ENCODE assay signal across 16 cellular contexts in the genomic region with DNA sequence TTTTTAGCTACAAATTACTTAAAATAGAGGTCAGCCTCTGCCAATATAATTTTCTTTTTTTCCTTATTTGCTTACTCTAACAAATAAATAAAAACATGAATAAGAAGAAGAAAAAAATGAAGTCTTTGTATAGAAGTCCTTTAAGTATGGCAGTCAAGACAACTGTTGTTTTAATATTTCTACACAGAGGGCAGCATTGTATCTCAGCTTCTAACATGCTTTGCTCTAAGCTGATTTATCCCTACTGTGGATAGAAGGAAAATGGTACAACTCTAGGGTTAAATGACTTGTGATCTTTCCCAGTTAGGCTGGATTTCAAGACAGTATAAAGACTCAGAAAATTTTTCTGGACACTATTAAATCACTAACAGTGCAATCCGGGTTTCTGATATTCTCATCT.
DNase-seq lines count a peak whose midpoint lies in the region; ATAC-seq, FAIRE-seq and TF ChIP-seq lines count a peak whose summit lies in the region.
"Had no signal": no experiment of that assay in that cellular context is flagged by ENCODE, and none has a peak within 500 bp of the region (broad histone marks: within the 10 kb centered on the region; RNA-seq: fewer than 3 reads in every experiment).

No MANE protein-coding gene starts in this region.

- H3K9me3 ChIP-seq in small intestine (ENCODE audit: control insufficient read depth, low read depth) (no peaks in the 10 kb centered on the region), T-helper 17 cell (ENCODE audit: control insufficient read depth, low read length, poor library complexity, severe bottlenecking) (no peaks in the 10 kb centered on the region)
- H3K9me3 ChIP-seq: A549, colonic mucosa, esophagus squamous epithelium, MG63, spleen had no signal

- H3K27me3 Mint-ChIP-seq in T-helper 17 cell, result no peaks in the 10 kb centered on the region
- H3K27me3 Mint-ChIP-seq: memory B cell had no signal

- no peak for FAIRE-seq in small intestine (lab: Jason Lieb, UNC)
- FAIRE-seq: A549 had no signal

- no peak overlapping the region for H3K27ac Mint-ChIP-seq in T-helper 17 cell
- H3K27ac Mint-ChIP-seq: memory B cell had no signal

- H3K36me3 Mint-ChIP-seq in T-helper 17 cell (ENCODE audit: low read depth), result no peaks in the 10 kb centered on the region
- H3K36me3 Mint-ChIP-seq: memory B cell had no signal

- H3K4me3 Mint-ChIP-seq in T-helper 17 cell, result no peak overlapping the region
- H3K4me3 Mint-ChIP-seq: memory B cell had no signal

- H3K27me3 ChIP-seq in small intestine (ENCODE audit: control insufficient read depth in 2 of 2, insufficient read depth in 2 of 2, low read length in 2 of 2), result no peaks in the 10 kb centered on the region
- H3K27me3 ChIP-seq: colonic mucosa, esophagus squamous epithelium, MG63, spleen had no signal

- peak; percentile 15 for TF ChIP-seq CTCF in fibroblast of mammary gland (conservative IDR thresholded peaks at IDR 0.05; ENCODE audit: control insufficient read depth, insufficient read depth, low read depth, low read length)

- DNase-seq in NCI-H82 (lab: John Stamatoyannopoulos, UW) (peak; percentile 63), NCI-H82 treated with DMSO at 0.1 percent for 48 hours (lab: John Stamatoyannopoulos, UW; ENCODE audit: unreplicated experiment) (no peak), OCI-M1 (lab: John Stamatoyannopoulos, UW) (peak; percentile 38), fibroblast of mammary gland (ENCODE audit: low read depth) (peak; percentile 21), small intestine (peak; percentile 3), T-helper 17 cell (no peak), KG1 (lab: John Stamatoyannopoulos, UW) (no peak), SHP77 treated with DMSO at 0.1 percent for 48 hours (lab: John Stamatoyannopoulos, UW) (no peak)
- DNase-seq: amygdala, colonic mucosa, esophagus squamous epithelium, MG63, NCI-H2171, spleen had no signal

- H3K36me3 ChIP-seq in small intestine (ENCODE audit: control insufficient read depth in 2 of 2, insufficient read depth in 2 of 2, low read length in 2 of 2), result no peaks in the 10 kb centered on the region
- H3K36me3 ChIP-seq: colonic mucosa, esophagus squamous epithelium, MG63, spleen had no signal

- no peak overlapping the region for H3K27ac ChIP-seq in small intestine (ENCODE audit: low read depth in 1 of 2, low read length in 1 of 2)
- H3K27ac ChIP-seq: A549, colonic mucosa, esophagus squamous epithelium, spleen had no signal

- 50 to 65% (median 56%) methylated on average over 1 of the region's 1 CpG for WGBS in small intestine, 3 donors

- no peak for ATAC-seq in T-helper 17 cell
- ATAC-seq: A549 had no signal

- H3K4me3 ChIP-seq in fibroblast of mammary gland (ENCODE audit: control insufficient read depth, low read depth, low read length) (no peak overlapping the region), small intestine (ENCODE audit: low read depth in 1 of 2, low read length in 2 of 2) (no peak overlapping the region)
- H3K4me3 ChIP-seq: A549, colonic mucosa, esophagus squamous epithelium, MG63 had no signal

- no peaks in the 10 kb centered on the region for H3K4me1 Mint-ChIP-seq in T-helper 17 cell
- H3K4me1 Mint-ChIP-seq: memory B cell had no signal

- H3K4me1 ChIP-seq in small intestine (ENCODE audit: control insufficient read depth in 2 of 2, insufficient read depth in 1 of 2, low read depth in 1 of 2, low read length in 1 of 2), result no peaks in the 10 kb centered on the region
- H3K4me1 ChIP-seq: A549, colonic mucosa, esophagus squamous epithelium, spleen had no signal

Comparison
In these comparisons a context has a peak if more than half of its experiments do, and no peak if none do; other contexts are left out.
1. DNase-seq: peak in NCI-H82 (single experiment), OCI-M1 (single experiment), fibroblast of mammary gland (single experiment) and small intestine (single experiment); none in NCI-H82 treated with DMSO at 0.1 percent for 48 hours (single experiment), T-helper 17 cell (0 of 3), KG1 (single experiment) and SHP77 treated with DMSO at 0.1 percent for 48 hours (single experiment).